21 cellular contexts compared by ENCODE assay signal in the genomic region with DNA sequence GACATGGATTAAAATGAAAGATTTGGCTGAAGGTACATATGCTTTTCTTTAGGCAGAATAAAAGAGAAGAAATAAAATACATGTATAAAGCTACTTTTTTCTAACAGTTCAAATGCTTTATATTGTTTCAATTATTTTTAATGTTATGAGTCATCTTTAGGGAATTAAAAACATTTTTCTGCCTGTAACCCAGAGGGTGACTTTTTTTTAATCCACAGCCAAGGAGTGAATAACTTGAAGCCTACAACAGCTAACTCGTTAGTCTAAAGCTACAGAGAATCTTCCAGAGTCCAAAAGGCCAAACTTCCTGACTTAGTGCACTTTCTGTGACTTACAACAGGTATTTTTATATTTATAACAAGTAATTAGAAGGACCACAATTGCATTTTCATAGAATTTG.
A peak's percentile ranks its signal among the peaks of the same experiment; 100 is the strongest.
DNase-seq lines count a peak whose midpoint lies in the region; ATAC-seq and TF ChIP-seq lines count a peak whose summit lies in the region.
"Had no signal": no experiment of that assay in that cellular context is flagged by ENCODE, and none has a peak within 500 bp of the region (broad histone marks: within the 10 kb centered on the region; RNA-seq: fewer than 3 reads in every experiment).

No MANE protein-coding gene starts in this region.

- peaks cover 6% of the 10 kb centered on the region for H3K4me1 ChIP-seq in A673 (ENCODE audit: insufficient read depth, low read length, poor library complexity, severe bottlenecking)
- no peaks in the 10 kb centered on the region for H3K4me1 ChIP-seq in CD8-positive, alpha-beta T cell (ENCODE audit: insufficient read depth, low read length)
- H3K4me1 ChIP-seq: adrenal gland, left ventricle myocardium inferior, psoas muscle had no signal

- H3K27me3 ChIP-seq in A673 (replicated peaks; ENCODE audit: insufficient read depth, low read depth, low read length, poor library complexity), result no peaks in the 10 kb centered on the region
- H3K27me3 ChIP-seq in CD8-positive, alpha-beta T cell (ENCODE audit: insufficient read depth, low read length), result no peaks in the 10 kb centered on the region
- H3K27me3 ChIP-seq: adrenal gland, esophagus muscularis mucosa had no signal

- no peak overlapping the region for H3K27ac Mint-ChIP-seq in HFFc6
- H3K27ac Mint-ChIP-seq in CD8-positive, alpha-beta T cell, result no peak overlapping the region
- H3K27ac Mint-ChIP-seq: activated T-helper 1 cell treated with anti-CD3 and anti-CD28 coated beads, Interleukin-12 subunit alpha, Interleukin-12 subunit beta, Interleukin-2, Interleukin-4 antibody, amounts not matched to agents 30 ng/mL and 10 ng/mL and 1 ng/mL, durations not matched to agents 14 hours and 24 hours and 36 hours; dendritic cell treated with granulocyte-macrophage colony-stimulating factor and Interleukin-4, amounts not matched to agents 40 ng/mL and 50 ng/mL, for 4 days; GM23338; naive B cell had no signal

- no peak overlapping the region for H3K27ac ChIP-seq in A673 (ENCODE audit: low read depth, low read length, poor library complexity, severe bottlenecking)
- no peak overlapping the region for H3K27ac ChIP-seq in CD8-positive, alpha-beta T cell (ENCODE audit: low read depth, low read length)
- H3K27ac ChIP-seq: adrenal gland, left ventricle myocardium inferior, psoas muscle had no signal

- BruUV-seq in A673 (replicated peaks; lab: Mats Ljungman, UMichigan), result no TSS peak

- intact Hi-C loops in A673 (cut with micrococcal nuclease; ENCODE audit: unreplicated experiment), result no loop called here
- intact Hi-C loops in CD8-positive, alpha-beta T cell (cut with DNase I, micrococcal nuclease), result no loop called here

- no peaks in the 10 kb centered on the region for H3K9me3 Mint-ChIP-seq in HFFc6
- no peaks in the 10 kb centered on the region for H3K9me3 Mint-ChIP-seq in CD8-positive, alpha-beta T cell
- H3K9me3 Mint-ChIP-seq: activated T-helper 1 cell treated with anti-CD3 and anti-CD28 coated beads, Interleukin-12 subunit alpha, Interleukin-12 subunit beta, Interleukin-2, Interleukin-4 antibody, amounts not matched to agents 30 ng/mL and 10 ng/mL and 1 ng/mL, durations not matched to agents 14 hours and 24 hours and 36 hours; dendritic cell treated with granulocyte-macrophage colony-stimulating factor and Interleukin-4, amounts not matched to agents 40 ng/mL and 50 ng/mL, for 4 days; GM23338; naive B cell had no signal

- TF ChIP-seq CTCF in A673 (conservative IDR thresholded peaks at IDR 0.05; ENCODE audit: low read depth, low read length) (no peak), HFFc6 (IDR thresholded peaks at IDR 0.05) (no peak), astrocyte of the spinal cord (IDR thresholded peaks at IDR 0.05; ENCODE audit: low read depth, low read length) (no peak)
- no peak for TF ChIP-seq CTCF in CD8-positive, alpha-beta T cell (IDR thresholded peaks at IDR 0.05)

- in situ Hi-C loops in astrocyte of the spinal cord (cut with HindIII; ENCODE audit: low sequenced_read_pairs), result no loop called here

- DNase-seq in A673 (ENCODE audit: low spot score), result peak; percentile 32
- DNase-seq in HFFc6, result peak; percentile 3
- peak; percentile 67 for DNase-seq in astrocyte of the spinal cord (ENCODE audit: low read depth, low spot score)
- peak; percentile 40 for DNase-seq in hepatic stellate cell (ENCODE audit: low spot score)
- DNase-seq in H4 (ENCODE audit: low spot score), result no peak
- DNase-seq in CD8-positive, alpha-beta T cell, result no peak
- DNase-seq in NCI-H82 treated with DMSO at 0.1 percent for 48 hours (lab: John Stamatoyannopoulos, UW; ENCODE audit: unreplicated experiment), result no peak
- DNase-seq: ACHN; activated CD4-positive, alpha-beta T cell treated with anti-CD3 and anti-CD28 coated beads, Interleukin-2, amount 50 U/mL, for 48 hours; adrenal gland; left ventricle myocardium inferior; naive B cell; NCI-H1105 treated with DMSO at 0.1 percent for 48 hours; NK-92 treated with Interleukin-12 subunit alpha and Interleukin-12 subunit beta, amount 100 ng/mL, for 24 hours; psoas muscle had no signal

- peaks cover 4% of the 10 kb centered on the region; the same call in 1 of the 2 replicates for H3K36me3 Mint-ChIP-seq in HFFc6 (ENCODE audit: low read depth)
- H3K36me3 Mint-ChIP-seq in CD8-positive, alpha-beta T cell, result no peaks in the 10 kb centered on the region
- H3K36me3 Mint-ChIP-seq: naive B cell had no signal

- H3K9me3 ChIP-seq in A673 (ENCODE audit: low read depth, low read length, poor library complexity, severe bottlenecking), result peaks cover 6% of the 10 kb centered on the region
- no peaks in the 10 kb centered on the region for H3K9me3 ChIP-seq in CD8-positive, alpha-beta T cell (ENCODE audit: low read length)
- H3K9me3 ChIP-seq: adrenal gland, esophagus muscularis mucosa, left ventricle myocardium inferior, psoas muscle had no signal

- H3K4me3 ChIP-seq in A673 (ENCODE audit: low read depth, low read length, poor library complexity, severe bottlenecking) (no peak overlapping the region), astrocyte of the spinal cord (ENCODE audit: low read depth, low read length) (no peak overlapping the region)
- no peak overlapping the region for H3K4me3 ChIP-seq in CD8-positive, alpha-beta T cell (ENCODE audit: low read depth, low read length)
- H3K4me3 ChIP-seq: adrenal gland, esophagus muscularis mucosa, GM23338, left ventricle myocardium inferior, psoas muscle had no signal

- no peaks in the 10 kb centered on the region for H3K36me3 ChIP-seq in A673 (ENCODE audit: insufficient read depth, low read length, poor library complexity, severe bottlenecking)
- H3K36me3 ChIP-seq in CD8-positive, alpha-beta T cell (ENCODE audit: insufficient read depth, low read length), result no peaks in the 10 kb centered on the region
- H3K36me3 ChIP-seq: adrenal gland, esophagus muscularis mucosa, left ventricle myocardium inferior had no signal

- POLR2A ChIA-PET in A673 (lab: Charles Lee; ENCODE audit: low non-redundant PET), result no interaction called here
- POLR2A ChIA-PET in CD8-positive, alpha-beta T cell (lab: Charles Lee), result interaction anchor here (0.6 kb wide), 1 partner anchor 564 kb away, joined by 4 read pairs; no protein-coding TSS in a partner anchor

- no peak for ATAC-seq in CD8-positive, alpha-beta T cell
- ATAC-seq in GM19452 (IDR thresholded peaks at IDR 0.05; ENCODE audit: unreplicated experiment), result no peak
- ATAC-seq: GM23338, psoas muscle, Right ventricle myocardium inferior had no signal

- CTCF ChIA-PET in A673 (lab: Charles Lee), result no interaction called here
- CTCF ChIA-PET in CD8-positive, alpha-beta T cell (lab: Charles Lee), result no interaction called here

- no peak overlapping the region for H3K4me3 Mint-ChIP-seq in HFFc6
- no peak overlapping the region for H3K4me3 Mint-ChIP-seq in CD8-positive, alpha-beta T cell
- H3K4me3 Mint-ChIP-seq: activated T-helper 1 cell treated with anti-CD3 and anti-CD28 coated beads, Interleukin-12 subunit alpha, Interleukin-12 subunit beta, Interleukin-2, Interleukin-4 antibody, amounts not matched to agents 30 ng/mL and 10 ng/mL and 1 ng/mL, durations not matched to agents 14 hours and 24 hours and 36 hours; dendritic cell treated with granulocyte-macrophage colony-stimulating factor and Interleukin-4, amounts not matched to agents 40 ng/mL and 50 ng/mL, for 4 days; GM23338; naive B cell had no signal

- H3K27me3 Mint-ChIP-seq in HFFc6 (ENCODE audit: insufficient read depth), result peaks cover 5% of the 10 kb centered on the region; the same call in 1 of the 2 replicates
- peaks cover 14% of the 10 kb centered on the region for H3K27me3 Mint-ChIP-seq in CD8-positive, alpha-beta T cell (ENCODE audit: low read depth)

- peaks cover 30% of the 10 kb centered on the region for H3K4me1 Mint-ChIP-seq in HFFc6 (ENCODE audit: low read depth)
- H3K4me1 Mint-ChIP-seq in CD8-positive, alpha-beta T cell (ENCODE audit: low read depth), result no peaks in the 10 kb centered on the region
- H3K4me1 Mint-ChIP-seq: GM23338, naive B cell had no signal

Comparison
In these comparisons a context has a peak if more than half of its experiments do, and no peak if none do; other contexts are left out.
1. DNase-seq: peak in A673 (single experiment), HFFc6 (single experiment), astrocyte of the spinal cord (single experiment) and hepatic stellate cell (single experiment); none in H4 (single experiment), CD8-positive, alpha-beta T cell (0 of 7) and NCI-H82 treated with DMSO at 0.1 percent for 48 hours (single experiment).